In the genomic region with DNA sequence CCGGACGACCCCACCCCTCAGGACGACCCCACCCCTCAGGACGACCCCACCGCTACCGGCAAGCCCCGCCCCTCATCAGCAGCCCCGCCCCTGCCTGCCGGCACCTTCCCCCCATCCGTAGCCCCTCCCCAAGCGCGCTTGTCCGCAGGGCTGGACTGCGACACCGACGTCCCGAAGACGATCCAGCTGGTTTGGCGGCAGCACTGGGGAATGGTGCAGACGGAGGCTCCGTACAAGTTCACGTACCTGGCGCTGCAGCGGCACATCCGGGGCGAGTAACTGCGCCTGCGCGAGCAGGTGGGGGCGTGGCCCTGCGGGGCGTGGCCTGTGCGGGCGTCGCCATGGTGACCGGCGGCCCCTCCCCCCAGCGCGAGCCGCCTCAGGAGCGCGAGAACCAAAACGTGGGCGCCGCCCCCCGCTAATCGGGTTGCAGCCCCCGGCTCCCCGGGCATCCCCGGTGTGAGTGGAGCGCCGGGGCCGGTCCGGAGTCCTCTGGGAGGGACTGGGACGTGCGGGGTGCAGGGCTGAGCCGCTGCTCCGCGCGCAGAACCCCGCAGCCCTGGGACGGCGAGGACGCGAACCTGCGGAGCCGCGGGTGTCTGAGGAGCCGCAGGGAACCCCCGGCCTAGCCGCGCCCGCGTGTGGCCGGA, we compare ENCODE assay signal across 8 cellular contexts. TPM values are rescaled to one million over a fixed set of nuclear protein-coding genes. Genes with fewer than 3 reads are reported as not detected.
A peak's percentile ranks its signal among the peaks of the same experiment; 100 is the strongest.
DNase-seq lines count a peak whose midpoint lies in the region; ATAC-seq and TF ChIP-seq lines count a peak whose summit lies in the region.

No MANE protein-coding gene starts in this region.

- TF ChIP-seq CTCF in type B pancreatic cell (conservative IDR thresholded peaks at IDR 0.05) = no peak

- peaks cover 21% of the 10 kb centered on the region for H3K4me1 Mint-ChIP-seq in activated naive CD4-positive, alpha-beta T cell treated with anti-CD3 and anti-CD28 coated beads, Interleukin-2, amount 10 ng/mL, durations not matched to agents 7 days and 5 days
- H3K4me1 Mint-ChIP-seq in type B pancreatic cell (ENCODE audit: unreplicated experiment) = peaks cover 4% of the 10 kb centered on the region

- DNase-seq in AG20443 (ENCODE audit: low spot score) = peak; percentile 90
- peak; percentile 65 for DNase-seq in SK-MEL-5 (ENCODE audit: low read depth, low spot score)
- peak; percentile 90 for DNase-seq in activated naive CD4-positive, alpha-beta T cell treated with anti-CD3 and anti-CD28 coated beads, Interleukin-2, amount 10 ng/mL, durations not matched to agents 7 days and 5 days
- DNase-seq in Right ventricle myocardium superior = peak; percentile 77
- DNase-seq in posterior cingulate gyrus = peak; percentile 37 to 96 (median 72)
- DNase-seq in type B pancreatic cell (ENCODE audit: extremely low spot score, unreplicated experiment) = peak; percentile 94

- H3K4me1 ChIP-seq in HUES64 (ENCODE audit: insufficient read depth, low read length) = no peaks in the 10 kb centered on the region

- peaks cover 16% of the 10 kb centered on the region for H3K27me3 Mint-ChIP-seq in activated naive CD4-positive, alpha-beta T cell treated with anti-CD3 and anti-CD28 coated beads, Interleukin-2, amount 10 ng/mL, durations not matched to agents 7 days and 5 days
- H3K27me3 Mint-ChIP-seq in type B pancreatic cell = peaks cover 10% of the 10 kb centered on the region

- no peaks in the 10 kb centered on the region for H3K9me3 ChIP-seq in HUES64 (ENCODE audit: insufficient read depth, low read depth, low read length)

- CTCF ChIA-PET in activated naive CD4-positive, alpha-beta T cell treated with anti-CD3 and anti-CD28 coated beads, Interleukin-2, amount 10 ng/mL, durations not matched to agents 7 days and 5 days (lab: Charles Lee) = no interaction called here

- H3K27me3 ChIP-seq in HUES64 (ENCODE audit: insufficient read depth, low read length) = peaks cover 27% of the 10 kb centered on the region

- 2% methylated on average over 72 of the region's 75 CpGs for WGBS in HUES64

- intact Hi-C loops in Right ventricle myocardium superior (cut with DNase I) (no loop called here), posterior cingulate gyrus (cut with DNase I) (no loop called here)

- no peaks in the 10 kb centered on the region for H3K9me3 Mint-ChIP-seq in activated naive CD4-positive, alpha-beta T cell treated with anti-CD3 and anti-CD28 coated beads, Interleukin-2, amount 10 ng/mL, durations not matched to agents 7 days and 5 days
- no peaks in the 10 kb centered on the region for H3K9me3 Mint-ChIP-seq in type B pancreatic cell

- in situ Hi-C loops in SK-MEL-5 (cut with HindIII; ENCODE audit: low pct_unique_long_range_greater_than_20kb, low sequenced_read_pairs) = no loop called here

- H3K4me3 Mint-ChIP-seq in activated naive CD4-positive, alpha-beta T cell treated with anti-CD3 and anti-CD28 coated beads, Interleukin-2, amount 10 ng/mL, durations not matched to agents 7 days and 5 days = peak overlapping the region; percentile 78
- peak overlapping the region; percentile 83 for H3K4me3 Mint-ChIP-seq in type B pancreatic cell

- no peaks in the 10 kb centered on the region for H3K36me3 Mint-ChIP-seq in activated naive CD4-positive, alpha-beta T cell treated with anti-CD3 and anti-CD28 coated beads, Interleukin-2, amount 10 ng/mL, durations not matched to agents 7 days and 5 days
- no peaks in the 10 kb centered on the region for H3K36me3 Mint-ChIP-seq in type B pancreatic cell

- H3K36me3 ChIP-seq in HUES64 (ENCODE audit: insufficient read depth, low read length) = no peaks in the 10 kb centered on the region

- H3K9ac ChIP-seq in HUES64 (ENCODE audit: low read depth, low read length) = peak overlapping the region; percentile 49; the same call in 1 of the 2 replicates

- H3K4me3 ChIP-seq in HUES64 (ENCODE audit: low read length) = peak overlapping the region; percentile 89

- H3K27ac Mint-ChIP-seq in activated naive CD4-positive, alpha-beta T cell treated with anti-CD3 and anti-CD28 coated beads, Interleukin-2, amount 10 ng/mL, durations not matched to agents 7 days and 5 days = peak overlapping the region; percentile 82
- no peak overlapping the region for H3K27ac Mint-ChIP-seq in type B pancreatic cell

- H3K27ac ChIP-seq in HUES64 (ENCODE audit: low read depth, low read length) = peak overlapping the region; percentile 77; the same call in 1 of the 2 replicates

- peak; percentile 50 for ATAC-seq in GM19025 (IDR thresholded peaks at IDR 0.05; ENCODE audit: low read depth, unreplicated experiment)
- peak; percentile 69 for ATAC-seq in Right ventricle myocardium superior (ENCODE audit: poor library complexity)

RNA-seq across cellular contexts. Expression of a gene that starts 4.9 kb away (rescaled TPM):
- polyA plus RNA-seq in HUES64 (2013, experiment 1 of 2) = not detected
- polyA plus RNA-seq in HUES64 (2013, experiment 2 of 2) = not detected
- total RNA-seq in SK-MEL-5 (2014; rRNA removed; shearing (Covaris generic)) = not detected in 2 replicates
- polyA plus RNA-seq in SK-MEL-5 (2015; cell fraction: cytosol; rRNA removed) = not detected in 2 replicates
- not detected in 2 replicates for polyA plus RNA-seq in SK-MEL-5 (2015; cell fraction: nucleus; rRNA removed)
- total RNA-seq in Right ventricle myocardium superior = not detected
- total RNA-seq in type B pancreatic cell (ENCODE audit: low replicate concordance) = 1.2 and 2.5 TPM in 2 replicates

RNA-seq across cellular contexts. Expression of a gene that starts 46.7 kb away (rescaled TPM):
- polyA plus RNA-seq in HUES64 (2013, experiment 1 of 2) = 9.8 TPM
- polyA plus RNA-seq in HUES64 (2013, experiment 2 of 2) = 13.0 TPM
- total RNA-seq in SK-MEL-5 (2014; rRNA removed; shearing (Covaris generic)) = 9.4 and 10.0 TPM in 2 replicates
- 21.1 and 22.0 TPM in 2 replicates for polyA plus RNA-seq in SK-MEL-5 (2015; cell fraction: cytosol; rRNA removed)
- polyA plus RNA-seq in SK-MEL-5 (2015; cell fraction: nucleus; rRNA removed) = 76.1 and 80.9 TPM in 2 replicates
- total RNA-seq in Right ventricle myocardium superior (2.4 TPM), type B pancreatic cell (ENCODE audit: low replicate concordance) (20.0 and 21.2 TPM in 2 replicates)

RNA-seq across cellular contexts. Expression of a gene that starts 49.3 kb away (rescaled TPM):
- polyA plus RNA-seq in HUES64 (2013, experiment 1 of 2) = 58.7 TPM
- polyA plus RNA-seq in HUES64 (2013, experiment 2 of 2) = 72.3 TPM
- total RNA-seq in SK-MEL-5 (2014; rRNA removed; shearing (Covaris generic)) = 21.3 and 23.0 TPM in 2 replicates
- polyA plus RNA-seq in SK-MEL-5 (2015; cell fraction: cytosol; rRNA removed) = 58.8 and 70.0 TPM in 2 replicates
- 110 and 125 TPM in 2 replicates for polyA plus RNA-seq in SK-MEL-5 (2015; cell fraction: nucleus; rRNA removed)
- total RNA-seq in Right ventricle myocardium superior (12.8 TPM), type B pancreatic cell (ENCODE audit: low replicate concordance) (166 and 285 TPM in 2 replicates)

RNA-seq across cellular contexts. Expression of a gene that starts 55.9 kb away (rescaled TPM):
- 24.5 TPM for polyA plus RNA-seq in HUES64 (2013, experiment 1 of 2)
- 29.7 TPM for polyA plus RNA-seq in HUES64 (2013, experiment 2 of 2)
- 3.1 and 6.2 TPM in 2 replicates for total RNA-seq in SK-MEL-5 (2014; rRNA removed; shearing (Covaris generic))
- polyA plus RNA-seq in SK-MEL-5 (2015; cell fraction: cytosol; rRNA removed) = 4.5 and 8.6 TPM in 2 replicates
- not detected in 2 replicates for polyA plus RNA-seq in SK-MEL-5 (2015; cell fraction: nucleus; rRNA removed)
- total RNA-seq in Right ventricle myocardium superior (13.3 TPM), type B pancreatic cell (ENCODE audit: low replicate concordance) (20.8 and 34.6 TPM in 2 replicates)

Comparison
In these comparisons a context has a peak if more than half of its experiments do, and no peak if none do; other contexts are left out.
1. Peak in every context shown above with its lines: DNase-seq, ATAC-seq, H3K4me3 ChIP-seq and H3K27ac ChIP-seq.